In genomic region chr1:167723707-167724323, GRCh38 we compare ENCODE assay signal across 1 cellular context.
TF ChIP-seq lines count a peak whose summit lies in the region.

No MANE protein-coding gene starts in this region.

TF ChIP-seq in HCT116, 20 proteins besides CTCF, POLR2A, EP300 and RAD21 (continued from another document):
- TF ChIP-seq ZBTB33 (IDR thresholded peaks at IDR 0.05; ENCODE audit: extremely low read depth, insufficient replicate concordance, low read length), result no peak
- no peak for TF ChIP-seq ELF1 (IDR thresholded peaks at IDR 0.05; ENCODE audit: borderline replicate concordance, low read depth)
- TF ChIP-seq EZH2 (IDR thresholded peaks at IDR 0.05), result no peak
- no peak for TF ChIP-seq POLR2AphosphoS5 (IDR thresholded peaks at IDR 0.05; ENCODE audit: low read depth, low read length)
- no peak for TF ChIP-seq FOSL1 (IDR thresholded peaks at IDR 0.05; ENCODE audit: low read depth)
- no peak for TF ChIP-seq TCF7L2 (IDR thresholded peaks at IDR 0.05; ENCODE audit: borderline replicate concordance, extremely low read depth, insufficient read depth, insufficient read length)
- no peak for TF ChIP-seq SIN3A (IDR thresholded peaks at IDR 0.05; ENCODE audit: low read depth)
- TF ChIP-seq SRF (IDR thresholded peaks at IDR 0.05; ENCODE audit: low read depth), result no peak
- no peak for TF ChIP-seq ZFX (IDR thresholded peaks at IDR 0.05)
- no peak for TF ChIP-seq CBX3 (IDR thresholded peaks at IDR 0.05; ENCODE audit: low read depth)
- TF ChIP-seq YY1 (IDR thresholded peaks at IDR 0.05; ENCODE audit: extremely low read depth, insufficient replicate concordance, low read depth, low read length), result no peak
- no peak for TF ChIP-seq SP1 (IDR thresholded peaks at IDR 0.05; ENCODE audit: low read depth)
TF ChIP-seq in HCT116: peak in this region for 0.
